9 cellular contexts compared by ENCODE assay signal in genomic region chr4:73606465-73606974, GRCh38. TPM values are rescaled to one million over a fixed set of nuclear protein-coding genes. Genes with fewer than 3 reads are reported as not detected.
DNase-seq lines count a peak whose midpoint lies in the region; ATAC-seq and TF ChIP-seq lines count a peak whose summit lies in the region.
"Had no signal": no experiment of that assay in that cellular context is flagged by ENCODE, and none has a peak within 500 bp of the region (broad histone marks: within the 10 kb centered on the region; RNA-seq: fewer than 3 reads in every experiment).

No MANE protein-coding gene starts in this region.

- no peak overlapping the region for H2AFZ ChIP-seq in SU-DHL-6 (ENCODE audit: low read depth, low read length, severe bottlenecking)

- TF ChIP-seq POLR2A in adrenal gland (IDR thresholded peaks at IDR 0.05), result no peak

- H2BK120ac ChIP-seq in mesendoderm (ENCODE audit: low read depth, low read length), result no peak overlapping the region

- H3K4ac ChIP-seq in mesendoderm (ENCODE audit: low read depth, low read length), result no peak overlapping the region

- peak; percentile 57 for DNase-seq in GM06990 (ENCODE audit: extremely low read depth, insufficient read length)
- no peak for DNase-seq in adrenal gland
- no peak for DNase-seq in stimulated activated effector memory CD8-positive, alpha-beta T cell treated with anti-CD3 and anti-CD28 coated beads, Interleukin-12 subunit alpha, Interleukin-12 subunit beta, amount 100 ng/mL, for 72 hours (ENCODE audit: low spot score in 2 of 2)
- no peak for DNase-seq in mesendoderm
- DNase-seq in GF-D8 (lab: John Stamatoyannopoulos, UW), result no peak
- DNase-seq: immature natural killer cell had no signal

- H3K4me1 ChIP-seq in adrenal gland (replicated peaks in 1 of 2) (no peaks in the 10 kb centered on the region), mesendoderm (ENCODE audit: control insufficient read depth, low read depth, low read length) (no peaks in the 10 kb centered on the region)

- no peak overlapping the region for H3K56ac ChIP-seq in mesendoderm (ENCODE audit: low read length)

- H3K4me1 Mint-ChIP-seq in stimulated activated effector memory CD8-positive, alpha-beta T cell treated with anti-CD3 and anti-CD28 coated beads, Interleukin-12 subunit alpha, Interleukin-12 subunit beta, amount 100 ng/mL, for 72 hours, result no peaks in the 10 kb centered on the region
- H3K4me1 Mint-ChIP-seq: immature natural killer cell had no signal

- no peaks in the 10 kb centered on the region for H3K9me2 ChIP-seq in SU-DHL-6 (replicated peaks; ENCODE audit: insufficient read depth, low read length)

- H3K9me3 ChIP-seq in KOPT-K1 (ENCODE audit: insufficient read depth, low read length, poor library complexity, severe bottlenecking), result no peaks in the 10 kb centered on the region
- no peaks in the 10 kb centered on the region for H3K9me3 ChIP-seq in SU-DHL-6 (ENCODE audit: insufficient read depth, low read length)
- no peaks in the 10 kb centered on the region for H3K9me3 ChIP-seq in adrenal gland (replicated peaks in 1 of 3)

- H3K36me3 ChIP-seq in GM06990 (ENCODE audit: control insufficient read depth, insufficient read depth, low read length) (no peaks in the 10 kb centered on the region), KOPT-K1 (ENCODE audit: insufficient read depth, low read length) (no peaks in the 10 kb centered on the region), SU-DHL-6 (ENCODE audit: low read length) (no peaks in the 10 kb centered on the region), adrenal gland (replicated peaks in 1 of 2) (no peaks in the 10 kb centered on the region), mesendoderm (ENCODE audit: control insufficient read depth, insufficient read depth, low read length) (no peaks in the 10 kb centered on the region)

- no peaks in the 10 kb centered on the region for H3K36me3 Mint-ChIP-seq in stimulated activated effector memory CD8-positive, alpha-beta T cell treated with anti-CD3 and anti-CD28 coated beads, Interleukin-12 subunit alpha, Interleukin-12 subunit beta, amount 100 ng/mL, for 72 hours
- H3K36me3 Mint-ChIP-seq: immature natural killer cell had no signal

- peak; percentile 75 for ATAC-seq in GM21619 (IDR thresholded peaks at IDR 0.05; ENCODE audit: unreplicated experiment)
- no peak for ATAC-seq in stimulated activated effector memory CD8-positive, alpha-beta T cell treated with anti-CD3 and anti-CD28 coated beads, Interleukin-12 subunit alpha, Interleukin-12 subunit beta, amount 100 ng/mL, for 72 hours

- H3K9ac ChIP-seq in SU-DHL-6 (ENCODE audit: low read length), result peak overlapping the region; percentile 58
- no peak overlapping the region for H3K9ac ChIP-seq in mesendoderm (ENCODE audit: low read length)

- TF ChIP-seq CTCF in GM06990 (IDR thresholded peaks at IDR 0.05; ENCODE audit: insufficient read depth, low read length, poor library complexity, severe bottlenecking) (no peak), SU-DHL-6 (IDR thresholded peaks at IDR 0.05; ENCODE audit: insufficient read depth, low read length, poor library complexity, severe bottlenecking) (no peak), adrenal gland (IDR thresholded peaks at IDR 0.05) (no peak)

- 76 to 89% (median 83%) methylated on average over 4 of the region's 4 CpGs for WGBS in adrenal gland, 4 donors
- WGBS in mesendoderm (ENCODE audit: extremely low coverage, insufficient coverage, low lambda C conversion rate), result no CpG with 5 or more reads among the region's 4 CpGs

- no peak overlapping the region for H4K5ac ChIP-seq in mesendoderm (ENCODE audit: low read length)

- intact Hi-C loops in adrenal gland (cut with DNase I), result no loop called here

- H3K79me1 ChIP-seq in mesendoderm (ENCODE audit: low read length), result no peaks in the 10 kb centered on the region

- H3K4me2 ChIP-seq in SU-DHL-6 (ENCODE audit: low read depth, low read length, poor library complexity, severe bottlenecking) (peak overlapping the region; percentile 78), mesendoderm (ENCODE audit: low read length) (no peak overlapping the region)

- H3K4me3 ChIP-seq in GM06990 (replicated peaks; ENCODE audit: low read depth, low read length) (no peak overlapping the region), SU-DHL-6 (ENCODE audit: insufficient read depth, low read length, poor library complexity, severe bottlenecking) (peak overlapping the region; percentile 22), adrenal gland (no peak overlapping the region), mesendoderm (ENCODE audit: low read length) (no peak overlapping the region)

- peak overlapping the region; percentile 51 for H3K27ac ChIP-seq in KOPT-K1 (ENCODE audit: low read depth, low read length, poor library complexity, severe bottlenecking)
- peak overlapping the region; percentile 100 for H3K27ac ChIP-seq in SU-DHL-6 (ENCODE audit: low read depth, low read length)
- H3K27ac ChIP-seq in adrenal gland, result no peak overlapping the region
- H3K27ac ChIP-seq in mesendoderm (ENCODE audit: low read depth, low read length), result no peak overlapping the region

- no peak overlapping the region for H3K18ac ChIP-seq in mesendoderm (ENCODE audit: low read length)

- no peak overlapping the region for H2AK5ac ChIP-seq in mesendoderm (ENCODE audit: low read length)

- H3K9me3 Mint-ChIP-seq in stimulated activated effector memory CD8-positive, alpha-beta T cell treated with anti-CD3 and anti-CD28 coated beads, Interleukin-12 subunit alpha, Interleukin-12 subunit beta, amount 100 ng/mL, for 72 hours, result no peaks in the 10 kb centered on the region

- no peaks in the 10 kb centered on the region for H4K20me1 ChIP-seq in SU-DHL-6 (ENCODE audit: low read depth, low read length)

- H3K79me2 ChIP-seq in SU-DHL-6 (ENCODE audit: insufficient read depth, low read length) (no peaks in the 10 kb centered on the region), mesendoderm (ENCODE audit: control insufficient read depth, insufficient read depth, low read length) (no peaks in the 10 kb centered on the region)

- no peak overlapping the region for H2BK15ac ChIP-seq in mesendoderm (replicated peaks; ENCODE audit: low read depth)

- H3K4me3 Mint-ChIP-seq in stimulated activated effector memory CD8-positive, alpha-beta T cell treated with anti-CD3 and anti-CD28 coated beads, Interleukin-12 subunit alpha, Interleukin-12 subunit beta, amount 100 ng/mL, for 72 hours, result no peak overlapping the region
- H3K4me3 Mint-ChIP-seq: immature natural killer cell had no signal

- no peak overlapping the region for H3K27ac Mint-ChIP-seq in stimulated activated effector memory CD8-positive, alpha-beta T cell treated with anti-CD3 and anti-CD28 coated beads, Interleukin-12 subunit alpha, Interleukin-12 subunit beta, amount 100 ng/mL, for 72 hours
- H3K27ac Mint-ChIP-seq: immature natural killer cell had no signal

- H2BK5ac ChIP-seq in mesendoderm (ENCODE audit: low read length), result no peak overlapping the region

- no peak overlapping the region for H4K8ac ChIP-seq in mesendoderm (ENCODE audit: low read depth, low read length)

- no peaks in the 10 kb centered on the region for H3K27me3 ChIP-seq in GM06990 (replicated peaks; ENCODE audit: control insufficient read depth, insufficient read depth, low read length)
- H3K27me3 ChIP-seq in SU-DHL-6 (ENCODE audit: low read length), result no peaks in the 10 kb centered on the region
- H3K27me3 ChIP-seq in adrenal gland, result peaks cover 6% of the 10 kb centered on the region
- H3K27me3 ChIP-seq in mesendoderm (ENCODE audit: insufficient read depth, low read length, poor library complexity), result no peaks in the 10 kb centered on the region

- peaks cover 33% of the 10 kb centered on the region for H3F3A ChIP-seq in SU-DHL-6 (ENCODE audit: insufficient read depth)

- no peak overlapping the region for H3K23ac ChIP-seq in mesendoderm (ENCODE audit: low read length)

RNA-seq across cellular contexts. Expression of gene RASSF6, which starts 13.7 kb away (rescaled TPM):
- total RNA-seq in adrenal gland, result under 1 TPM in 1 of 8 donors, not detected in 7; 0.23 TPM
- polyA plus RNA-seq in adrenal gland, result under 1 TPM; 0.07 to 0.18 (median 0.08) TPM
- 0.10 TPM for polyA plus RNA-seq in mesendoderm (2013, experiment 1 of 2)
- 0.04 TPM for polyA plus RNA-seq in mesendoderm (2013, experiment 2 of 2)
- polyA plus RNA-seq: immature natural killer cell had no signal

Comparison
In these comparisons a context has a peak if more than half of its experiments do, and no peak if none do; other contexts are left out.
1. H3K27ac ChIP-seq: peak in KOPT-K1 (single experiment) and SU-DHL-6 (single experiment); none in adrenal gland (0 of 5) and mesendoderm (single experiment).